8 cellular contexts compared by ENCODE assay signal in the genomic region with DNA sequence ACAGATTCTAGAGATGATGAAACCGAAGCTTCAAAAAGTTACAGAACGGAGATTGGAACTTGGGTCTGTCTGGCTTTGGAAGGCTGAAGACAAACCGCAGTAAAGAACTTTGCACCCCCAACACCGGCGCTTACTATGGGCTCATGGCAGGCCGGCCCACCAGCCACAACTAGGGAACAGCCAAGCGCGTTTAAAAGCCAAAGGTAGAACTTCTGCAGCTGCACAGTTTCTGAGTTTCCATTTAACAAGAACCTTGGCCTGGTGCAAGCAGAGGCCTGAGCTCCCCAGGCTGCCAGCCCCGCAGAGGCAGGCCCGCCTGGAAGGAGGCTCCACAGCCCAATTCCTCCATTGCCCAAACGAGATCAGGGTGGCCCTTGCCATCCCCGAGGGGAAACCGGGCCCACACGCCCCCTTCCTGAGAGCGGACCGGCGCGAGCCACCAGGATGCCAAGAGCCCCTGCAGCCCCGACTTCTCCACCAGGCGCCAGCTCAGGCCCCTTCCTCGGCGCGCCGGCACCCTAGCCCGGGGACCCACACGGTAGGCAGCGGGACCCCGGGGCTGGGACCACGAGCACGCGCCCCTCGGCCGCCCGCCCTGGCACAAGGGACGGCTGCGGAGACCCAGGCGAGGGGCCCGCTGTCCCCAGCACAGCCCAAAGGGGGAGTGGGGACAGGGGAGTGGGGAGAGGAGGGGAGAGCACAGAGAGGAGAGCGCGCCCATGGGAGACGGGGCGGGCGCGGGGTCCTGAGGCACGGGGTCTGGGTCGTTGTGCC. TPM values are rescaled to one million over a fixed set of nuclear protein-coding genes. Genes with fewer than 3 reads are reported as not detected.
A peak's percentile ranks its signal among the peaks of the same experiment; 100 is the strongest.
DNase-seq lines count a peak whose midpoint lies in the region; ATAC-seq and TF ChIP-seq lines count a peak whose summit lies in the region.

No MANE protein-coding gene starts in this region.

- H3K4me3 ChIP-seq in esophagus squamous epithelium (peak overlapping the region; percentile 75 to 100 (median 86)), neural cell (ENCODE audit: low read length) (peak overlapping the region; percentile 99)

- no peaks in the 10 kb centered on the region for H3K9me3 ChIP-seq in CD4-positive, alpha-beta T cell (ENCODE audit: control insufficient read depth, low read length)
- H3K9me3 ChIP-seq in esophagus squamous epithelium = no peaks in the 10 kb centered on the region
- H3K9me3 ChIP-seq in neural cell (ENCODE audit: low read length) = no peaks in the 10 kb centered on the region

- H3K27me3 Mint-ChIP-seq in CD4-positive, alpha-beta T cell = no peaks in the 10 kb centered on the region

- TF ChIP-seq EP300 in neural cell (conservative IDR thresholded peaks at IDR 0.05; ENCODE audit: poor library complexity, severe bottlenecking) = no peak

- H3K27me3 ChIP-seq in CD4-positive, alpha-beta T cell (ENCODE audit: control insufficient read depth, insufficient read depth, low read length) = no peaks in the 10 kb centered on the region
- H3K27me3 ChIP-seq in esophagus squamous epithelium (no peaks in the 10 kb centered on the region), neural cell (ENCODE audit: insufficient read depth, low read depth, low read length) (no peaks in the 10 kb centered on the region)

- 0 to 12% methylated on average over 4 to 7 of the region's 46 CpGs for WGBS in esophagus squamous epithelium, 2 donors

- H3K36me3 ChIP-seq in esophagus squamous epithelium (peaks cover 5 to 61% (median 8%) of the 10 kb centered on the region in 3 donors), neural cell (ENCODE audit: insufficient read depth, low read length) (no peaks in the 10 kb centered on the region)

- H3K9me2 ChIP-seq in neural cell (ENCODE audit: insufficient read depth, low read length) = no peaks in the 10 kb centered on the region

- POLR2A ChIA-PET in CD4-positive, alpha-beta T cell (lab: Charles Lee) = interaction anchor here (0.6 to 2.0 kb wide), 5 partner anchors 9 to 313 kb away, joined by 3 to 12 read pairs (median 3); a partner anchor contains a TSS

- H3K9me3 Mint-ChIP-seq in CD4-positive, alpha-beta T cell = no peaks in the 10 kb centered on the region

- H3K4me1 ChIP-seq in esophagus squamous epithelium = peaks cover 7 to 45% (median 20%) of the 10 kb centered on the region in 3 donors

- CTCF ChIA-PET in CD4-positive, alpha-beta T cell (lab: Charles Lee) = interaction anchor here (1.1 to 1.3 kb wide), 2 partner anchors 9 to 116 kb away, joined by 3 read pairs; a partner anchor contains a TSS

- TF ChIP-seq CTCF in CD4-positive, alpha-beta T cell (IDR thresholded peaks at IDR 0.05) = no peak
- no peak for TF ChIP-seq CTCF in esophagus squamous epithelium (IDR thresholded peaks at IDR 0.05)
- no peak for TF ChIP-seq CTCF in neural cell (IDR thresholded peaks at IDR 0.05; ENCODE audit: poor library complexity, severe bottlenecking)

- peak in 3 of 10 experiments; percentile 6 to 25 (median 8) for DNase-seq in CD4-positive, alpha-beta T cell
- DNase-seq in activated CD4-positive, alpha-beta T cell treated with anti-CD3 and anti-CD28 coated beads for 48 hours = peak; percentile 29
- DNase-seq in esophagus squamous epithelium (lab: John Stamatoyannopoulos, UW) (no peak), midbrain (lab: John Stamatoyannopoulos, UW) (no peak), NCI-H2107 treated with DMSO at 0.1 percent for 48 hours (lab: John Stamatoyannopoulos, UW; ENCODE audit: unreplicated experiment) (no peak)

- peaks cover 17% of the 10 kb centered on the region for H3K79me2 ChIP-seq in neural cell (replicated peaks; ENCODE audit: insufficient read depth, low read length)

- peak overlapping the region; percentile 85 for H3K4me3 Mint-ChIP-seq in CD4-positive, alpha-beta T cell

- peak overlapping the region; percentile 52 for H3K27ac Mint-ChIP-seq in CD4-positive, alpha-beta T cell

- intact Hi-C loops in CD4-positive, alpha-beta T cell (cut with DNase I, micrococcal nuclease) = loop anchor here in 1 of 2 experiments (2.0 to 5.0 kb wide), 3 partner anchors 81 to 1070 kb away; a partner anchor contains a TSS
- intact Hi-C loops in esophagus squamous epithelium (cut with DNase I) = no loop called here

- H3K36me3 Mint-ChIP-seq in CD4-positive, alpha-beta T cell (ENCODE audit: low read depth) = peaks cover 57% of the 10 kb centered on the region

- TF ChIP-seq RAD21 in neural cell (conservative IDR thresholded peaks at IDR 0.05) = no peak

- peaks cover 36% of the 10 kb centered on the region for H3K4me1 Mint-ChIP-seq in CD4-positive, alpha-beta T cell (ENCODE audit: low read depth)

- peak overlapping the region; percentile 66 for H3K4me2 ChIP-seq in neural cell (ENCODE audit: low read length)

- no peaks in the 10 kb centered on the region for H4K20me1 ChIP-seq in neural cell (ENCODE audit: insufficient read depth)

- ATAC-seq in CD4-positive, alpha-beta T cell (ENCODE audit: poor library complexity) = peak; percentile 65
- peak; percentile 24 for ATAC-seq in GM19463 (IDR thresholded peaks at IDR 0.05; ENCODE audit: unreplicated experiment)
- ATAC-seq in HG03521 (IDR thresholded peaks at IDR 0.05; ENCODE audit: unreplicated experiment) = peak; percentile 23

- H3F3A ChIP-seq in neural cell (ENCODE audit: insufficient read depth, low read length, poor library complexity, severe bottlenecking) = no peaks in the 10 kb centered on the region

- H3K9ac ChIP-seq in neural cell (ENCODE audit: low read length) = peak overlapping the region; percentile 76

- TF ChIP-seq POLR2A in esophagus squamous epithelium (IDR thresholded peaks at IDR 0.05) = no peak

- H3K27ac ChIP-seq in CD4-positive, alpha-beta T cell (ENCODE audit: low read depth, low read length) = peak overlapping the region; percentile 67
- peak overlapping the region; percentile 78 to 92 (median 82) for H3K27ac ChIP-seq in esophagus squamous epithelium
- peak overlapping the region; percentile 76 for H3K27ac ChIP-seq in neural cell (ENCODE audit: low read length)

- H2AFZ ChIP-seq in neural cell (ENCODE audit: low read depth, low read length) = no peak overlapping the region

TF ChIP-seq in neural cell, 6 proteins besides CTCF, POLR2A, EP300 and RAD21:
- TF ChIP-seq EZH2 (IDR thresholded peaks at IDR 0.05; ENCODE audit: borderline replicate concordance, insufficient read depth, low read length, poor library complexity, severe bottlenecking) = no peak
- TF ChIP-seq POLR2AphosphoS5 (IDR thresholded peaks at IDR 0.05) = no peak
- no peak for TF ChIP-seq SMC3 (conservative IDR thresholded peaks at IDR 0.05; ENCODE audit: poor library complexity)
- TF ChIP-seq TAF1 (IDR thresholded peaks at IDR 0.05; ENCODE audit: low read depth) = no peak
- TF ChIP-seq, protein P1, sequence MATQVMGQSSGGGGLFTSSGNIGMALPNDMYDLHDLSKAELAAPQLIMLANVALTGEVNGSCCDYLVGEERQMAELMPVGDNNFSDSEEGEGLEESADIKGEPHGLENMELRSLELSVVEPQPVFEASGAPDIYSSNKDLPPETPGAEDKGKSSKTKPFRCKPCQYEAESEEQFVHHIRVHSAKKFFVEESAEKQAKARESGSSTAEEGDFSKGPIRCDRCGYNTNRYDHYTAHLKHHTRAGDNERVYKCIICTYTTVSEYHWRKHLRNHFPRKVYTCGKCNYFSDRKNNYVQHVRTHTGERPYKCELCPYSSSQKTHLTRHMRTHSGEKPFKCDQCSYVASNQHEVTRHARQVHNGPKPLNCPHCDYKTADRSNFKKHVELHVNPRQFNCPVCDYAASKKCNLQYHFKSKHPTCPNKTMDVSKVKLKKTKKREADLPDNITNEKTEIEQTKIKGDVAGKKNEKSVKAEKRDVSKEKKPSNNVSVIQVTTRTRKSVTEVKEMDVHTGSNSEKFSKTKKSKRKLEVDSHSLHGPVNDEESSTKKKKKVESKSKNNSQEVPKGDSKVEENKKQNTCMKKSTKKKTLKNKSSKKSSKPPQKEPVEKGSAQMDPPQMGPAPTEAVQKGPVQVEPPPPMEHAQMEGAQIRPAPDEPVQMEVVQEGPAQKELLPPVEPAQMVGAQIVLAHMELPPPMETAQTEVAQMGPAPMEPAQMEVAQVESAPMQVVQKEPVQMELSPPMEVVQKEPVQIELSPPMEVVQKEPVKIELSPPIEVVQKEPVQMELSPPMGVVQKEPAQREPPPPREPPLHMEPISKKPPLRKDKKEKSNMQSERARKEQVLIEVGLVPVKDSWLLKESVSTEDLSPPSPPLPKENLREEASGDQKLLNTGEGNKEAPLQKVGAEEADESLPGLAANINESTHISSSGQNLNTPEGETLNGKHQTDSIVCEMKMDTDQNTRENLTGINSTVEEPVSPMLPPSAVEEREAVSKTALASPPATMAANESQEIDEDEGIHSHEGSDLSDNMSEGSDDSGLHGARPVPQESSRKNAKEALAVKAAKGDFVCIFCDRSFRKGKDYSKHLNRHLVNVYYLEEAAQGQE (IDR thresholded peaks at IDR 0.05; ENCODE audit: borderline replicate concordance) = no peak
- no peak for TF ChIP-seq MXI1 (conservative IDR thresholded peaks at IDR 0.05; ENCODE audit: poor library complexity, severe bottlenecking)

RNA-seq across cellular contexts. Expression of a gene that starts 0.6 kb away (rescaled TPM):
- 100 to 1,000 TPM; 157 to 160 TPM for total RNA-seq in CD4-positive, alpha-beta T cell
- 10 to 100 TPM; 16.6 to 40.4 (median 30.2) TPM for total RNA-seq in esophagus squamous epithelium
- polyA plus RNA-seq in neural cell = 31.4 and 59.7 TPM in 2 replicates
- 39.4 and 43.1 TPM in 2 replicates for polyA minus RNA-seq in neural cell

RNA-seq across cellular contexts. Expression of a gene that starts 9.8 kb away (rescaled TPM):
- total RNA-seq in CD4-positive, alpha-beta T cell = 1 to 10 TPM; 3.6 to 3.7 TPM
- 10 to 100 TPM; 16.8 to 31.5 (median 17.9) TPM for total RNA-seq in esophagus squamous epithelium
- 20.2 and 21.4 TPM in 2 replicates for polyA plus RNA-seq in neural cell
- 19.2 and 21.7 TPM in 2 replicates for polyA minus RNA-seq in neural cell

RNA-seq across cellular contexts. Expression of a gene that starts 9.8 kb away (rescaled TPM):
- total RNA-seq in CD4-positive, alpha-beta T cell = 10 to 100 TPM; 12.8 to 13.0 TPM
- total RNA-seq in esophagus squamous epithelium = 10 to 100 TPM; 16.3 to 51.7 (median 28.2) TPM
- 67.8 and 78.9 TPM in 2 replicates for polyA plus RNA-seq in neural cell
- 22.2 and 22.3 TPM in 2 replicates for polyA minus RNA-seq in neural cell
